In genomic region chr17:16465861-16466338, GRCh38 we compare ENCODE assay signal across 18 cellular contexts. TPM values are rescaled to one million over a fixed set of nuclear protein-coding genes. Genes with fewer than 3 reads are reported as not detected.
DNase-seq lines count a peak whose midpoint lies in the region; ATAC-seq and TF ChIP-seq lines count a peak whose summit lies in the region.
"Had no signal": no experiment of that assay in that cellular context is flagged by ENCODE, and none has a peak within 500 bp of the region (broad histone marks: within the 10 kb centered on the region; RNA-seq: fewer than 3 reads in every experiment).

No MANE protein-coding gene starts in this region.

- no peak overlapping the region for H3K27ac Mint-ChIP-seq in activated naive CD8-positive, alpha-beta T cell treated with anti-CD3 and anti-CD28 coated beads, Interleukin-2, amount 10 ng/mL, durations not matched to agents 7 days and 5 days
- no peak overlapping the region for H3K27ac Mint-ChIP-seq in activated naive CD8-positive, alpha-beta T cell treated with anti-CD3 and anti-CD28 coated beads for 36 hours
- peak overlapping the region; percentile 76 for H3K27ac Mint-ChIP-seq in type B pancreatic cell
- H3K27ac Mint-ChIP-seq: activated naive CD4-positive, alpha-beta T cell treated with anti-CD3 and anti-CD28 coated beads, Interleukin-2, amount 50 U/mL, for 24 hours; stimulated activated memory B cell treated with anti-CD40 and anti-IgM and Interleukin-4, amounts not matched to agents 10 μg/mL and 1 μg/mL and 100 μg/mL, for 72 hours had no signal

- no peak overlapping the region for H2BK15ac ChIP-seq in mesenchymal stem cell (ENCODE audit: low read depth, poor library complexity, severe bottlenecking)

- H3K4me1 ChIP-seq in colonic mucosa (peaks cover 28% of the 10 kb centered on the region), mesenchymal stem cell (ENCODE audit: control insufficient read depth, insufficient read depth, low read depth, low read length) (peaks cover 4% of the 10 kb centered on the region)
- H3K4me1 ChIP-seq: breast epithelium had no signal

- H4K8ac ChIP-seq in mesenchymal stem cell (ENCODE audit: low read length), result peak overlapping the region; percentile 27

- no peak overlapping the region for H3K14ac ChIP-seq in mesenchymal stem cell (ENCODE audit: low read length in 2 of 2)

- H3K27me3 ChIP-seq in colonic mucosa, result no peaks in the 10 kb centered on the region
- peaks cover 0 to 6% of the 10 kb centered on the region in 2 experiments for H3K27me3 ChIP-seq in mesenchymal stem cell (ENCODE audit: control insufficient read depth in 1 of 2, insufficient read depth in 1 of 2, low read length in 2 of 2)
- H3K27me3 ChIP-seq: BLaER1 treated with 17β-estradiol and CSF1 and Interleukin-3, amounts not matched to agents 10 nM and 100 nM; breast epithelium; esophagus muscularis mucosa; ovary had no signal

- POLR2A ChIA-PET in activated naive CD8-positive, alpha-beta T cell treated with anti-CD3 and anti-CD28 coated beads, Interleukin-2, amount 10 ng/mL, durations not matched to agents 7 days and 5 days (lab: Charles Lee), result no interaction called here

- H3K23ac ChIP-seq in mesenchymal stem cell (ENCODE audit: low read length in 2 of 2), result no peak overlapping the region

- H3K27me3 Mint-ChIP-seq in activated naive CD8-positive, alpha-beta T cell treated with anti-CD3 and anti-CD28 coated beads, Interleukin-2, amount 10 ng/mL, durations not matched to agents 7 days and 5 days, result no peaks in the 10 kb centered on the region
- H3K27me3 Mint-ChIP-seq in activated naive CD8-positive, alpha-beta T cell treated with anti-CD3 and anti-CD28 coated beads for 36 hours, result no peaks in the 10 kb centered on the region
- H3K27me3 Mint-ChIP-seq in type B pancreatic cell, result no peaks in the 10 kb centered on the region
- H3K27me3 Mint-ChIP-seq: activated naive CD4-positive, alpha-beta T cell treated with anti-CD3 and anti-CD28 coated beads, Interleukin-2, amount 50 U/mL, for 24 hours; stimulated activated memory B cell treated with anti-CD40 and anti-IgM and Interleukin-4, amounts not matched to agents 10 μg/mL and 1 μg/mL and 100 μg/mL, for 72 hours had no signal

- no peaks in the 10 kb centered on the region for H3K79me1 ChIP-seq in mesenchymal stem cell (replicated peaks; ENCODE audit: low read length, poor library complexity, severe bottlenecking)

- intact Hi-C loops in colonic mucosa (cut with DNase I), result no loop called here

- H3K36me3 ChIP-seq in colonic mucosa (no peaks in the 10 kb centered on the region), mesenchymal stem cell (ENCODE audit: control insufficient read depth in 1 of 2, insufficient read depth in 2 of 2, low read depth in 1 of 2, low read length in 2 of 2) (peaks cover 0 to 11% of the 10 kb centered on the region in 2 experiments)
- H3K36me3 ChIP-seq: breast epithelium, ovary had no signal

- no peaks in the 10 kb centered on the region for H3K36me3 Mint-ChIP-seq in activated naive CD8-positive, alpha-beta T cell treated with anti-CD3 and anti-CD28 coated beads, Interleukin-2, amount 10 ng/mL, durations not matched to agents 7 days and 5 days
- no peaks in the 10 kb centered on the region for H3K36me3 Mint-ChIP-seq in activated naive CD8-positive, alpha-beta T cell treated with anti-CD3 and anti-CD28 coated beads for 36 hours
- no peaks in the 10 kb centered on the region for H3K36me3 Mint-ChIP-seq in type B pancreatic cell
- H3K36me3 Mint-ChIP-seq: stimulated activated memory B cell treated with anti-CD40 and anti-IgM and Interleukin-4, amounts not matched to agents 10 μg/mL and 1 μg/mL and 100 μg/mL, for 72 hours had no signal

- H3K27ac ChIP-seq in colonic mucosa (peak overlapping the region; percentile 87), mesenchymal stem cell (ENCODE audit: low read length, poor library complexity, severe bottlenecking) (no peak overlapping the region)
- H3K27ac ChIP-seq: BLaER1 treated with 17β-estradiol and CSF1 and Interleukin-3, amounts not matched to agents 10 nM and 100 nM; esophagus muscularis mucosa; ovary had no signal

- no peak for DNase-seq in activated naive CD8-positive, alpha-beta T cell treated with anti-CD3 and anti-CD28 coated beads, Interleukin-2, amount 10 ng/mL, durations not matched to agents 7 days and 5 days
- no peak for DNase-seq in activated naive CD8-positive, alpha-beta T cell treated with anti-CD3 and anti-CD28 coated beads for 36 hours
- DNase-seq in colonic mucosa (peak; percentile 94), mesenchymal stem cell (no peak), type B pancreatic cell (ENCODE audit: extremely low spot score, unreplicated experiment) (no peak), omental fat pad (ENCODE audit: low spot score) (no peak), GM19240 (ENCODE audit: insufficient read length, low spot score) (no peak), mucosa of gallbladder (ENCODE audit: low spot score) (no peak)
- DNase-seq: islet precursor cell, ovary, trophoblast cell had no signal

- no peak overlapping the region for H2AFZ ChIP-seq in mesenchymal stem cell (ENCODE audit: low read depth, low read length)

- H3K9ac ChIP-seq in colonic mucosa (ENCODE audit: low read depth in 2 of 2, low read length in 2 of 2) (peak overlapping the region; percentile 57 to 90), mesenchymal stem cell (ENCODE audit: low read length) (no peak overlapping the region)
- H3K9ac ChIP-seq: BLaER1 treated with 17β-estradiol and CSF1 and Interleukin-3, amounts not matched to agents 10 nM and 100 nM had no signal

- H2AK5ac ChIP-seq in mesenchymal stem cell (ENCODE audit: low read length, severe bottlenecking), result no peak overlapping the region

- H3K9me3 ChIP-seq in colonic mucosa (no peaks in the 10 kb centered on the region), mesenchymal stem cell (ENCODE audit: control insufficient read depth, low read length) (no peaks in the 10 kb centered on the region)
- H3K9me3 ChIP-seq: BLaER1 treated with 17β-estradiol and CSF1 and Interleukin-3, amounts not matched to agents 10 nM and 100 nM; breast epithelium; esophagus muscularis mucosa; ovary had no signal

- no peak overlapping the region for H2BK5ac ChIP-seq in mesenchymal stem cell (ENCODE audit: low read depth, low read length, poor library complexity, severe bottlenecking)

- 65% methylated on average over 4 of the region's 4 CpGs for WGBS in mesenchymal stem cell

- ATAC-seq in activated naive CD8-positive, alpha-beta T cell treated with anti-CD3 and anti-CD28 coated beads, Interleukin-2, amount 10 ng/mL, durations not matched to agents 7 days and 5 days (ENCODE audit: low read depth), result peak; percentile 43
- no peak for ATAC-seq in omental fat pad (ENCODE audit: low FRiP score)
- ATAC-seq: Panc1; stimulated activated memory B cell treated with anti-CD40 and anti-IgM and Interleukin-4, amounts not matched to agents 10 μg/mL and 1 μg/mL and 100 μg/mL, for 72 hours had no signal

- H3K4me1 Mint-ChIP-seq in activated naive CD8-positive, alpha-beta T cell treated with anti-CD3 and anti-CD28 coated beads, Interleukin-2, amount 10 ng/mL, durations not matched to agents 7 days and 5 days, result no peaks in the 10 kb centered on the region
- H3K4me1 Mint-ChIP-seq in activated naive CD8-positive, alpha-beta T cell treated with anti-CD3 and anti-CD28 coated beads for 36 hours, result no peaks in the 10 kb centered on the region
- peaks cover 17% of the 10 kb centered on the region for H3K4me1 Mint-ChIP-seq in type B pancreatic cell (ENCODE audit: unreplicated experiment)
- H3K4me1 Mint-ChIP-seq: activated naive CD4-positive, alpha-beta T cell treated with anti-CD3 and anti-CD28 coated beads, Interleukin-2, amount 50 U/mL, for 24 hours; stimulated activated memory B cell treated with anti-CD40 and anti-IgM and Interleukin-4, amounts not matched to agents 10 μg/mL and 1 μg/mL and 100 μg/mL, for 72 hours had no signal

- no peak overlapping the region for H4K91ac ChIP-seq in mesenchymal stem cell (ENCODE audit: low read length)

- H2BK12ac ChIP-seq in mesenchymal stem cell (ENCODE audit: low read length in 2 of 2), result no peak overlapping the region

- no peak overlapping the region for H3K4me2 ChIP-seq in mesenchymal stem cell (ENCODE audit: low read length, poor library complexity, severe bottlenecking)
- H3K4me2 ChIP-seq: BLaER1 treated with 17β-estradiol and CSF1 and Interleukin-3, amounts not matched to agents 10 nM and 100 nM; smooth muscle cell had no signal

- H2BK120ac ChIP-seq in mesenchymal stem cell (ENCODE audit: low read depth, low read length), result no peak overlapping the region

- H3K4ac ChIP-seq in mesenchymal stem cell (ENCODE audit: low read depth in 1 of 2, low read length in 2 of 2), result no peak overlapping the region

- no peak overlapping the region for H3K4me3 ChIP-seq in colonic mucosa
- H3K4me3 ChIP-seq in mesenchymal stem cell (ENCODE audit: insufficient read depth in 1 of 2, low read depth in 1 of 2, low read length in 2 of 2), result no peak overlapping the region
- H3K4me3 ChIP-seq: BLaER1 treated with 17β-estradiol and CSF1 and Interleukin-3, amounts not matched to agents 10 nM and 100 nM; breast epithelium; esophagus muscularis mucosa; ovary; smooth muscle cell had no signal

- H3K18ac ChIP-seq in mesenchymal stem cell (ENCODE audit: low read depth in 1 of 2, low read length in 2 of 2), result no peak overlapping the region

- no peaks in the 10 kb centered on the region for H3K9me3 Mint-ChIP-seq in activated naive CD8-positive, alpha-beta T cell treated with anti-CD3 and anti-CD28 coated beads, Interleukin-2, amount 10 ng/mL, durations not matched to agents 7 days and 5 days
- H3K9me3 Mint-ChIP-seq in activated naive CD8-positive, alpha-beta T cell treated with anti-CD3 and anti-CD28 coated beads for 36 hours, result no peaks in the 10 kb centered on the region
- no peaks in the 10 kb centered on the region for H3K9me3 Mint-ChIP-seq in type B pancreatic cell
- H3K9me3 Mint-ChIP-seq: activated naive CD4-positive, alpha-beta T cell treated with anti-CD3 and anti-CD28 coated beads, Interleukin-2, amount 50 U/mL, for 24 hours; stimulated activated memory B cell treated with anti-CD40 and anti-IgM and Interleukin-4, amounts not matched to agents 10 μg/mL and 1 μg/mL and 100 μg/mL, for 72 hours had no signal

- no peak overlapping the region for H3K4me3 Mint-ChIP-seq in activated naive CD8-positive, alpha-beta T cell treated with anti-CD3 and anti-CD28 coated beads, Interleukin-2, amount 10 ng/mL, durations not matched to agents 7 days and 5 days
- no peak overlapping the region for H3K4me3 Mint-ChIP-seq in activated naive CD8-positive, alpha-beta T cell treated with anti-CD3 and anti-CD28 coated beads for 36 hours
- no peak overlapping the region for H3K4me3 Mint-ChIP-seq in type B pancreatic cell
- H3K4me3 Mint-ChIP-seq: activated naive CD4-positive, alpha-beta T cell treated with anti-CD3 and anti-CD28 coated beads, Interleukin-2, amount 50 U/mL, for 24 hours; stimulated activated memory B cell treated with anti-CD40 and anti-IgM and Interleukin-4, amounts not matched to agents 10 μg/mL and 1 μg/mL and 100 μg/mL, for 72 hours had no signal

- TF ChIP-seq CTCF in colonic mucosa (IDR thresholded peaks at IDR 0.05) (no peak), type B pancreatic cell (conservative IDR thresholded peaks at IDR 0.05) (no peak), omental fat pad (IDR thresholded peaks at IDR 0.05) (no peak)

RNA-seq across cellular contexts. Expression of gene LRRC75A, which starts 26.1 kb away (rescaled TPM):
- 1 to 10 TPM; 5.5 to 6.2 TPM for total RNA-seq in activated naive CD8-positive, alpha-beta T cell treated with anti-CD3 and anti-CD28 coated beads, Interleukin-2, amount 10 ng/mL, durations not matched to agents 7 days and 5 days
- total RNA-seq in activated naive CD8-positive, alpha-beta T cell treated with anti-CD3 and anti-CD28 coated beads for 36 hours, result 1 to 10 TPM; 1.5 to 1.7 TPM
- total RNA-seq in colonic mucosa, result 10 to 100 TPM; 43.2 to 49.4 TPM
- 0.44 TPM for polyA plus RNA-seq in mesenchymal stem cell (2013, experiment 1 of 2)
- polyA plus RNA-seq in mesenchymal stem cell (2013, experiment 2 of 2), result 0.48 TPM
- total RNA-seq in type B pancreatic cell (ENCODE audit: low replicate concordance), result 2.9 and 4.5 TPM in 2 replicates
- 1 to 10 TPM in 3 of 4 donors, under 1 TPM in 1; 0.74 to 3.5 (median 2.1) TPM for total RNA-seq in omental fat pad
- total RNA-seq in mucosa of gallbladder, result 7.0 TPM

RNA-seq across cellular contexts. Expression of gene TRPV2, which starts 50.5 kb away (rescaled TPM):
- 100 to 1,000 TPM in 1 of 2 experiments, 10 to 100 TPM in 1; 97.0 to 107 TPM for total RNA-seq in activated naive CD8-positive, alpha-beta T cell treated with anti-CD3 and anti-CD28 coated beads, Interleukin-2, amount 10 ng/mL, durations not matched to agents 7 days and 5 days
- total RNA-seq in activated naive CD8-positive, alpha-beta T cell treated with anti-CD3 and anti-CD28 coated beads for 36 hours, result 10 to 100 TPM; 34.4 to 40.2 TPM
- total RNA-seq in colonic mucosa (1 to 10 TPM; 5.4 to 7.4 TPM), type B pancreatic cell (ENCODE audit: low replicate concordance) (0.52 and 1.7 TPM in 2 replicates), omental fat pad (10 to 100 TPM; 12.1 to 47.6 (median 28.9) TPM), mucosa of gallbladder (31.0 TPM)
- polyA plus RNA-seq in mesenchymal stem cell (2013, experiment 1 of 2), result 116 TPM
- polyA plus RNA-seq in mesenchymal stem cell (2013, experiment 2 of 2), result 113 TPM
